Comparison of ENCODE assay signal across 20 cellular contexts in genomic region chr7:80791509-80791929, GRCh38.
DNase-seq lines count a peak whose midpoint lies in the region; ATAC-seq, FAIRE-seq and TF ChIP-seq lines count a peak whose summit lies in the region.
"Had no signal": no experiment of that assay in that cellular context is flagged by ENCODE, and none has a peak within 500 bp of the region (broad histone marks: within the 10 kb centered on the region; RNA-seq: fewer than 3 reads in every experiment).

No MANE protein-coding gene starts in this region.

- no peaks in the 10 kb centered on the region for H3K4me1 Mint-ChIP-seq in astrocyte (ENCODE audit: low read depth, unreplicated experiment)
- H3K4me1 Mint-ChIP-seq: natural killer cell had no signal

- no peak for TF ChIP-seq POLR2A in H54 (IDR thresholded peaks at IDR 0.05; ENCODE audit: low read depth, low read length)
- no peak for TF ChIP-seq POLR2A in thyroid gland (IDR thresholded peaks at IDR 0.05)

- no peak overlapping the region for H3K9ac ChIP-seq in astrocyte (ENCODE audit: low read length)
- H3K9ac ChIP-seq in stomach smooth muscle (ENCODE audit: low read length in 2 of 2), result peak overlapping the region in 1 of 2 donors; percentile 13

- no peaks in the 10 kb centered on the region for H3K79me2 ChIP-seq in astrocyte (ENCODE audit: insufficient read depth, low read length)

- ATAC-seq in HG03135 (IDR thresholded peaks at IDR 0.05; ENCODE audit: unreplicated experiment) (no peak), upper lobe of right lung (no peak)
- ATAC-seq: activated CD4-positive, CD25-positive, alpha-beta regulatory T cell treated with anti-CD3 and anti-CD28 coated beads, Interleukin-2, amount 50 U/mL, for 24 hours; left lung; natural killer cell had no signal

- intact Hi-C loops in upper lobe of right lung (cut with DNase I) (no loop called here), thyroid gland (cut with DNase I) (no loop called here)

- H3K4me1 ChIP-seq in astrocyte (ENCODE audit: insufficient read depth, low read length) (peaks cover 2% of the 10 kb centered on the region), stomach smooth muscle (ENCODE audit: control insufficient read depth, insufficient read depth, low read length) (peaks cover 17% of the 10 kb centered on the region), upper lobe of right lung (no peaks in the 10 kb centered on the region), thyroid gland (no peaks in the 10 kb centered on the region)
- H3K4me1 ChIP-seq: left lung had no signal

- no peak overlapping the region for H2AFZ ChIP-seq in astrocyte (ENCODE audit: low read depth, low read length)

- H3K27me3 ChIP-seq in astrocyte (ENCODE audit: insufficient read depth, low read length) (no peaks in the 10 kb centered on the region), stomach smooth muscle (ENCODE audit: control insufficient read depth in 1 of 2, insufficient read depth in 2 of 2, low read length in 2 of 2) (no peaks in the 10 kb centered on the region), upper lobe of right lung (no peaks in the 10 kb centered on the region), thyroid gland (no peaks in the 10 kb centered on the region)
- H3K27me3 ChIP-seq: left lung had no signal

- H3K9me3 ChIP-seq in astrocyte (ENCODE audit: insufficient read depth, low read depth, low read length) (no peaks in the 10 kb centered on the region), stomach smooth muscle (ENCODE audit: control insufficient read depth in 2 of 2, low read length in 2 of 2) (no peaks in the 10 kb centered on the region), upper lobe of right lung (no peaks in the 10 kb centered on the region), thyroid gland (no peaks in the 10 kb centered on the region)
- H3K9me3 ChIP-seq: left lung had no signal

- H3K4me3 ChIP-seq in astrocyte (ENCODE audit: insufficient read depth, low read depth, low read length) (no peak overlapping the region), stomach smooth muscle (ENCODE audit: low read length in 2 of 2) (no peak overlapping the region), upper lobe of right lung (no peak overlapping the region), thyroid gland (replicated peaks in 1 of 3) (no peak overlapping the region)
- H3K4me3 ChIP-seq: left lung had no signal

- H3K27ac Mint-ChIP-seq in astrocyte (ENCODE audit: unreplicated experiment), result no peak overlapping the region
- H3K27ac Mint-ChIP-seq: natural killer cell; progenitor cell of endocrine pancreas; stimulated activated naive CD8-positive, alpha-beta T cell treated with anti-CD3 and anti-CD28 coated beads, Interleukin-15, Interleukin-2, amounts not matched to agents 100 ng/mL and 50 ng/mL, for 24 hours; T-helper 2 cell treated with Interferon-gamma antibody and Interleukin-4, amounts not matched to agents 5 μg/mL and 100 μg/mL, for 36 hours had no signal

- DNase-seq in H54 (ENCODE audit: insufficient read length, low spot score) (no peak), astrocyte (ENCODE audit: low read depth) (no peak), medulla oblongata (ENCODE audit: extremely low spot score) (peak; percentile 22), putamen (ENCODE audit: low spot score) (no peak), upper lobe of right lung (no peak), thyroid gland (no peak)
- DNase-seq: activated effector memory CD4-positive, alpha-beta T cell treated with Interleukin-2 at 50 U/mL for 16 hours; amniotic stem cell; COR-L47; left lung; natural killer cell; NCI-H1694; stimulated activated CD4-positive, alpha-beta T cell treated with anti-CD3 and anti-CD28 coated beads, Interleukin-15, amount 100 ng/mL, for 24 hours had no signal

- no peak overlapping the region for H3K4me2 ChIP-seq in astrocyte (ENCODE audit: low read length)

- peak; percentile 61 for FAIRE-seq in H54 (lab: Jason Lieb, UNC)
- FAIRE-seq in astrocyte (lab: Jason Lieb, UNC), result peak; percentile 5
- FAIRE-seq: frontal cortex had no signal

- H3K36me3 Mint-ChIP-seq in astrocyte (ENCODE audit: low read depth, unreplicated experiment), result peaks cover 13% of the 10 kb centered on the region
- H3K36me3 Mint-ChIP-seq: natural killer cell had no signal

- peaks cover 37% of the 10 kb centered on the region for H3K36me3 ChIP-seq in astrocyte (ENCODE audit: insufficient read depth, low read length)
- peaks cover 2 to 17% of the 10 kb centered on the region in 2 donors for H3K36me3 ChIP-seq in stomach smooth muscle (ENCODE audit: control insufficient read depth in 2 of 2, insufficient read depth in 2 of 2, low read length in 2 of 2)
- H3K36me3 ChIP-seq in upper lobe of right lung, result no peaks in the 10 kb centered on the region
- no peaks in the 10 kb centered on the region for H3K36me3 ChIP-seq in thyroid gland

- H3K27ac ChIP-seq in astrocyte (ENCODE audit: low read depth, low read length) (no peak overlapping the region), stomach smooth muscle (ENCODE audit: low read length) (peak overlapping the region; percentile 76), upper lobe of right lung (no peak overlapping the region), thyroid gland (no peak overlapping the region)

- H3K4me3 Mint-ChIP-seq in astrocyte (ENCODE audit: unreplicated experiment), result no peak overlapping the region
- H3K4me3 Mint-ChIP-seq: natural killer cell; stimulated activated naive CD8-positive, alpha-beta T cell treated with anti-CD3 and anti-CD28 coated beads, Interleukin-15, Interleukin-2, amounts not matched to agents 100 ng/mL and 50 ng/mL, for 24 hours; T-helper 2 cell treated with Interferon-gamma antibody and Interleukin-4, amounts not matched to agents 5 μg/mL and 100 μg/mL, for 36 hours had no signal

- no peaks in the 10 kb centered on the region for H4K20me1 ChIP-seq in astrocyte (ENCODE audit: insufficient read depth, low read length)

- WGBS in thyroid gland, 2 donors, result 76 to 78% methylated on average over 3 of the region's 3 CpGs

- H3K9me3 Mint-ChIP-seq in astrocyte (ENCODE audit: unreplicated experiment), result no peaks in the 10 kb centered on the region
- H3K9me3 Mint-ChIP-seq: T-helper 2 cell treated with Interferon-gamma antibody and Interleukin-4, amounts not matched to agents 5 μg/mL and 100 μg/mL, for 36 hours had no signal

- TF ChIP-seq CTCF in astrocyte (IDR thresholded peaks at IDR 0.05; ENCODE audit: insufficient read depth, low read depth, low read length), result no peak
- TF ChIP-seq CTCF in upper lobe of right lung (IDR thresholded peaks at IDR 0.05), result no peak
- TF ChIP-seq CTCF in thyroid gland (IDR thresholded peaks at IDR 0.05), result no peak

- H3K27me3 Mint-ChIP-seq in astrocyte (ENCODE audit: low read depth, unreplicated experiment), result no peaks in the 10 kb centered on the region
- H3K27me3 Mint-ChIP-seq: progenitor cell of endocrine pancreas; stimulated activated naive CD8-positive, alpha-beta T cell treated with anti-CD3 and anti-CD28 coated beads, Interleukin-15, Interleukin-2, amounts not matched to agents 100 ng/mL and 50 ng/mL, for 24 hours had no signal
